In genomic region chr7:26144681-26145080, GRCh38 we compare ENCODE assay signal across 21 cellular contexts.
"Had no signal": no experiment of that assay in that cellular context is flagged by ENCODE, and none has a peak within 500 bp of the region (broad histone marks: within the 10 kb centered on the region; RNA-seq: fewer than 3 reads in every experiment).

No MANE protein-coding gene starts in this region.

- DNase-seq: Karpas-422, KG1, MM.1S, NCI-H1092 treated with DMSO at 0.1 percent for 48 hours, NCI-H1436, NCI-H187, NCI-H2029, NCI-H2081 treated with DMSO at 0.1 percent for 48 hours, NCI-H2171, NCI-H226, NCI-H446, NCI-H510A, NCI-H524 treated with DMSO at 0.1 percent for 48 hours, NCI-H69, NCI-H774, Right ventricle myocardium superior, RPMI8226, SIG-M5 had no signal

- H3K9me3 ChIP-seq: SJSA1 had no signal

- H3K36me3 ChIP-seq: SJSA1 had no signal

- H3K27ac ChIP-seq: HL-60, SJSA1, SK-N-MC had no signal

- H3K27me3 ChIP-seq: SJSA1 had no signal

- H3K4me3 ChIP-seq: SJSA1, SK-N-MC had no signal
